ENCODE assay signal across 13 cellular contexts in genomic region chr5:141121563-141121962, GRCh38. TPM values are rescaled to one million over a fixed set of nuclear protein-coding genes. Genes with fewer than 3 reads are reported as not detected.
DNase-seq lines count a peak whose midpoint lies in the region; ATAC-seq, FAIRE-seq and TF ChIP-seq lines count a peak whose summit lies in the region.
"Had no signal": no experiment of that assay in that cellular context is flagged by ENCODE, and none has a peak within 500 bp of the region (broad histone marks: within the 10 kb centered on the region; RNA-seq: fewer than 3 reads in every experiment).

Gene PCDHB4, plus strand, starts transcription at chr5:141121818. Its CDS starts 181 bp downstream, at chr5:141121999.

- TF ChIP-seq RAD21 in liver (IDR thresholded peaks at IDR 0.05), result no peak

- no peak for TF ChIP-seq POLR2A in uterus (IDR thresholded peaks at IDR 0.05)

- H3K27ac ChIP-seq in heart right ventricle (peak within 1 kb of the TSS in 3 of 10 donors; percentile 3 to 55 (median 35)), liver (ENCODE audit: low read depth in 1 of 2, low read length in 2 of 2) (no peak within 1 kb of the TSS), uterus (peak within 1 kb of the TSS in 1 of 2 donors; percentile 26)

- ATAC-seq in heart right ventricle (peak in 1 of 8 donors; percentile 51), Right ventricle myocardium inferior (no peak)
- no peak for ATAC-seq in activated naive CD8-positive, alpha-beta T cell treated with anti-CD3 and anti-CD28 coated beads, Interleukin-2, amount 50 U/mL, for 24 hours

- H3K9me3 Mint-ChIP-seq in MCF 10A (ENCODE audit: unreplicated experiment), result peaks cover 14% of the 10 kb centered on the region
- peaks cover 24% of the 10 kb centered on the region for H3K9me3 Mint-ChIP-seq in activated naive CD8-positive, alpha-beta T cell treated with anti-CD3 and anti-CD28 coated beads, Interleukin-2, amount 50 U/mL, for 24 hours

- H3K36me3 ChIP-seq in heart right ventricle, result no peaks in the 10 kb centered on the region
- H3K36me3 ChIP-seq in liver (ENCODE audit: control insufficient read depth in 4 of 4, insufficient read depth in 3 of 4, low read depth in 1 of 4, low read length in 3 of 4), result no peaks in the 10 kb centered on the region
- H3K36me3 ChIP-seq in uterus, result peaks cover 0 to 1% of the 10 kb centered on the region in 2 donors

- no TSS peak for BruUV-seq in MCF 10A (replicated peaks; lab: Mats Ljungman, UMichigan)

- TF ChIP-seq CTCF in heart right ventricle (IDR thresholded peaks at IDR 0.05) (peak in 8 of 9 donors; percentile 20 to 60 (median 43)), MCF 10A (IDR thresholded peaks at IDR 0.05; ENCODE audit: unreplicated experiment) (peak; percentile 22), liver (IDR thresholded peaks at IDR 0.05; ENCODE audit: low read depth, low read length, missing input control) (no peak), uterus (IDR thresholded peaks at IDR 0.05) (peak in 3 of 4 experiments; percentile 13 to 50 (median 23))

- peak within 1 kb of the TSS; percentile 4 to 59 (median 35) for H3K4me3 ChIP-seq in heart right ventricle
- H3K4me3 ChIP-seq in liver (ENCODE audit: low read depth in 1 of 3, low read length in 3 of 3), result peak within 1 kb of the TSS in 2 of 3 donors; percentile 9 to 16
- H3K4me3 ChIP-seq in uterus, result peak within 1 kb of the TSS; percentile 12 to 31

- no peak within 1 kb of the TSS for H3K27ac Mint-ChIP-seq in MCF 10A (ENCODE audit: low read depth, unreplicated experiment)
- no peak within 1 kb of the TSS for H3K27ac Mint-ChIP-seq in activated naive CD8-positive, alpha-beta T cell treated with anti-CD3 and anti-CD28 coated beads, Interleukin-2, amount 50 U/mL, for 24 hours
- H3K27ac Mint-ChIP-seq: activated naive CD4-positive, alpha-beta T cell treated with anti-CD3 and anti-CD28 coated beads, Interleukin-2, amount 10 ng/mL, durations not matched to agents 7 days and 5 days; CD4-positive, CD25-positive, alpha-beta regulatory T cell had no signal

- no peak within 1 kb of the TSS for H3K4me3 Mint-ChIP-seq in MCF 10A (ENCODE audit: unreplicated experiment)
- H3K4me3 Mint-ChIP-seq in activated naive CD8-positive, alpha-beta T cell treated with anti-CD3 and anti-CD28 coated beads, Interleukin-2, amount 50 U/mL, for 24 hours, result no peak within 1 kb of the TSS
- H3K4me3 Mint-ChIP-seq: activated naive CD4-positive, alpha-beta T cell treated with anti-CD3 and anti-CD28 coated beads, Interleukin-2, amount 10 ng/mL, durations not matched to agents 7 days and 5 days; CD4-positive, CD25-positive, alpha-beta regulatory T cell had no signal

- H3K9ac ChIP-seq in liver (ENCODE audit: low read depth in 1 of 2, low read length in 2 of 2), result no peak within 1 kb of the TSS

- POLR2A ChIA-PET in MCF 10A (lab: Yijun Ruan, JAX), result no interaction called here

- WGBS in heart right ventricle, 2 donors, result 14 to 15% methylated on average over 16 of the region's 16 CpGs
- 13% methylated on average over 16 of the region's 16 CpGs for WGBS in liver

- FAIRE-seq in urothelium cell line (lab: Jason Lieb, UNC), result no peak

- no peaks in the 10 kb centered on the region for H3K4me1 ChIP-seq in heart right ventricle
- H3K4me1 ChIP-seq in liver (ENCODE audit: control insufficient read depth in 4 of 4, insufficient read depth in 4 of 4, low read length in 3 of 4), result no peaks in the 10 kb centered on the region
- H3K4me1 ChIP-seq in uterus, result no peaks in the 10 kb centered on the region

- CTCF ChIA-PET in MCF 10A (lab: Yijun Ruan, JAX), result interaction anchor here (1.7 kb wide), 1 partner anchor 71 kb away, joined by 4 read pairs; the partner anchor contains the start of gene PCDHB10

- intact Hi-C loops in heart right ventricle (cut with DNase I), result loop anchor here in 1 of 10 donors (10.0 kb wide), 1 partner anchor 443 kb away; no protein-coding TSS in a partner anchor
- intact Hi-C loops in Right ventricle myocardium inferior (cut with DNase I), result no loop called here
- intact Hi-C loops in MCF 10A (cut with micrococcal nuclease), result no loop called here
- intact Hi-C loops in uterus (cut with DNase I; ENCODE audit: low total_unique reads), result no loop called here

- DNase-seq in heart right ventricle (peak in 1 of 2 donors; percentile 45), Right ventricle myocardium inferior (ENCODE audit: missing footprints) (no peak), MCF 10A (ENCODE audit: unreplicated experiment) (peak; percentile 17), uterus (peak; percentile 38 to 45), A172 (ENCODE audit: low spot score) (no peak), urothelium cell line (ENCODE audit: low spot score) (no peak)
- no peak for DNase-seq in activated naive CD8-positive, alpha-beta T cell treated with anti-CD3 and anti-CD28 coated beads, Interleukin-2, amount 50 U/mL, for 24 hours
- DNase-seq: activated naive CD4-positive, alpha-beta T cell treated with anti-CD3 and anti-CD28 coated beads, Interleukin-2, amount 10 ng/mL, durations not matched to agents 7 days and 5 days; CD4-positive, CD25-positive, alpha-beta regulatory T cell; effector memory CD4-positive, alpha-beta T cell; NCI-H510A; stimulated activated CD4-positive, alpha-beta T cell treated with anti-CD3 and anti-CD28 coated beads, Interleukin-4, amount 100 ng/mL, for 1 hour had no signal

- H3K36me3 Mint-ChIP-seq in MCF 10A (ENCODE audit: insufficient read depth, unreplicated experiment), result peaks cover 9% of the 10 kb centered on the region
- peaks cover 6% of the 10 kb centered on the region for H3K36me3 Mint-ChIP-seq in activated naive CD8-positive, alpha-beta T cell treated with anti-CD3 and anti-CD28 coated beads, Interleukin-2, amount 50 U/mL, for 24 hours (ENCODE audit: low read depth)
- H3K36me3 Mint-ChIP-seq: activated naive CD4-positive, alpha-beta T cell treated with anti-CD3 and anti-CD28 coated beads, Interleukin-2, amount 10 ng/mL, durations not matched to agents 7 days and 5 days; CD4-positive, CD25-positive, alpha-beta regulatory T cell had no signal

- H3K9me3 ChIP-seq in heart right ventricle (peaks cover 0 to 74% (median 10%) of the 10 kb centered on the region in 11 donors), liver (ENCODE audit: control insufficient read depth in 4 of 4, low read length in 3 of 4) (peaks cover 8 to 24% (median 13%) of the 10 kb centered on the region in 4 donors), uterus (peaks cover 0 to 32% of the 10 kb centered on the region in 2 donors)

- H3K27me3 ChIP-seq in heart right ventricle, result peaks cover 0 to 37% (median 19%) of the 10 kb centered on the region in 7 donors
- H3K27me3 ChIP-seq in liver (ENCODE audit: control insufficient read depth in 4 of 4, insufficient read depth in 4 of 4, low read length in 3 of 4), result peaks cover 0 to 6% (median 4%) of the 10 kb centered on the region in 4 donors
- H3K27me3 ChIP-seq in uterus, result no peaks in the 10 kb centered on the region

- no peaks in the 10 kb centered on the region for H3K27me3 Mint-ChIP-seq in MCF 10A (ENCODE audit: insufficient read depth, unreplicated experiment)
- peaks cover 20% of the 10 kb centered on the region for H3K27me3 Mint-ChIP-seq in activated naive CD8-positive, alpha-beta T cell treated with anti-CD3 and anti-CD28 coated beads, Interleukin-2, amount 50 U/mL, for 24 hours
- H3K27me3 Mint-ChIP-seq: CD4-positive, CD25-positive, alpha-beta regulatory T cell had no signal

- H3K4me1 Mint-ChIP-seq in MCF 10A (ENCODE audit: insufficient read depth, unreplicated experiment), result no peaks in the 10 kb centered on the region
- no peaks in the 10 kb centered on the region for H3K4me1 Mint-ChIP-seq in activated naive CD8-positive, alpha-beta T cell treated with anti-CD3 and anti-CD28 coated beads, Interleukin-2, amount 50 U/mL, for 24 hours
- H3K4me1 Mint-ChIP-seq: activated naive CD4-positive, alpha-beta T cell treated with anti-CD3 and anti-CD28 coated beads, Interleukin-2, amount 10 ng/mL, durations not matched to agents 7 days and 5 days had no signal

TF ChIP-seq in liver, 16 proteins besides CTCF, POLR2A, EP300 and RAD21 (continues in another document):
- TF ChIP-seq FOXA1 (IDR thresholded peaks at IDR 0.05), result no peak
- TF ChIP-seq YY1 (IDR thresholded peaks at IDR 0.05), result no peak
- no peak for TF ChIP-seq NR2F2 (IDR thresholded peaks at IDR 0.05)
- TF ChIP-seq EGR1 (IDR thresholded peaks at IDR 0.05; ENCODE audit: low read depth in 2 of 2), result no peak
- no peak for TF ChIP-seq SP1 (IDR thresholded peaks at IDR 0.05)
- TF ChIP-seq, protein P1, sequence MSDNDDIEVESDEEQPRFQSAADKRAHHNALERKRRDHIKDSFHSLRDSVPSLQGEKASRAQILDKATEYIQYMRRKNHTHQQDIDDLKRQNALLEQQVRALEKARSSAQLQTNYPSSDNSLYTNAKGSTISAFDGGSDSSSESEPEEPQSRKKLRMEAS (IDR thresholded peaks at IDR 0.05), result no peak
- TF ChIP-seq REST (IDR thresholded peaks at IDR 0.05), result no peak

RNA-seq across cellular contexts. Expression of gene PCDHB4, which starts in this region (rescaled TPM):
- total RNA-seq in heart right ventricle (1 to 10 TPM; 1.3 to 3.3 (median 2.3) TPM), Right ventricle myocardium inferior (1.5 TPM), MCF 10A (2022) (0.44 and 1.3 TPM in 2 replicates), liver (under 1 TPM; 0.14 to 0.17 TPM), uterus (10 to 100 TPM in 1 of 4 donors, 1 to 10 TPM in 2, under 1 TPM in 1; 0.59 to 10.5 (median 6.0) TPM)
- polyA plus RNA-seq in heart right ventricle (under 1 TPM; 0.51 to 0.78 TPM), liver (under 1 TPM; 0.17 to 0.36 TPM)
- total RNA-seq in A172 (2014; rRNA removed; shearing (Covaris generic)), result 0.26 and 1.7 TPM in 2 replicates
- total RNA-seq: CD4-positive, CD25-positive, alpha-beta regulatory T cell had no signal
- polyA plus RNA-seq: CD4-positive, CD25-positive, alpha-beta regulatory T cell had no signal

Comparison
In these comparisons a context has a peak if more than half of its experiments do, and no peak if none do; other contexts are left out.
1. DNase-seq: peak in MCF 10A (single experiment) and uterus (2 of 2); none in Right ventricle myocardium inferior (single experiment), activated naive CD8-positive, alpha-beta T cell treated with anti-CD3 and anti-CD28 coated beads, Interleukin-2, amount 50 U/mL, for 24 hours (single experiment), A172 (single experiment) and urothelium cell line (single experiment).
2. Peak in every context shown above with its lines, with median percentiles within 50 percentile points of each other: H3K4me3 ChIP-seq.